In the genomic region with DNA sequence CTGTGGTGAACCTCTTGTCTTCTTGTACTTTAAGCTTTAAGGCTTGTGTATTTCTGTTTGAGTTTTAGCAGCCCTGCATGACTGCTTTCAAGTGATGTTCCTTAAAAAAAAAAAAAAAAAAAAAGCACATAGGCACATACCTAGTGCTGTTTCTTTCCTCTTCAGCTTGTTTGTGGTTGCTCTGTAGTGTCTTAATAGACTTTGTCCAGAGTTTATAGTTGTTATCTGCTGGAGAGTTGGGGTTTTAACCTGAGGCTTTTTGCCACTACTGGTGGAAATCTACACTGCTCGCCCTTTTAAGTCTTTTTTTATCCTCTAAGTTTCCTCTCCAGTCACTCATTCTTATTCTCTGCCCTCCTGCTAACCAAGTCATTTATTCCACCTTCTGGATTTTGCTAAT, we compare ENCODE assay signal across 1 cellular context.
TF ChIP-seq lines count a peak whose summit lies in the region.

No MANE protein-coding gene starts in this region.

TF ChIP-seq in H1, 55 proteins besides CTCF, POLR2A, EP300 and RAD21 (continued from another document):
- TF ChIP-seq, protein P1, sequence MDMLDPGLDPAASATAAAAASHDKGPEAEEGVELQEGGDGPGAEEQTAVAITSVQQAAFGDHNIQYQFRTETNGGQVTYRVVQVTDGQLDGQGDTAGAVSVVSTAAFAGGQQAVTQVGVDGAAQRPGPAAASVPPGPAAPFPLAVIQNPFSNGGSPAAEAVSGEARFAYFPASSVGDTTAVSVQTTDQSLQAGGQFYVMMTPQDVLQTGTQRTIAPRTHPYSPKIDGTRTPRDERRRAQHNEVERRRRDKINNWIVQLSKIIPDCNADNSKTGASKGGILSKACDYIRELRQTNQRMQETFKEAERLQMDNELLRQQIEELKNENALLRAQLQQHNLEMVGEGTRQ (IDR thresholded peaks at IDR 0.05; ENCODE audit: low read length): no peak
- no peak for TF ChIP-seq BRCA1 (IDR thresholded peaks at IDR 0.05; ENCODE audit: low read depth, low read length)
- TF ChIP-seq TAF1 (IDR thresholded peaks at IDR 0.05; ENCODE audit: low read depth, low read length): no peak
- TF ChIP-seq RBBP5 (IDR thresholded peaks at IDR 0.05; ENCODE audit: borderline replicate concordance, low read depth, low read length): no peak
- TF ChIP-seq SIRT6 (IDR thresholded peaks at IDR 0.05; ENCODE audit: low read length): no peak
